ENCODE assay signal across 8 cellular contexts in the genomic region with DNA sequence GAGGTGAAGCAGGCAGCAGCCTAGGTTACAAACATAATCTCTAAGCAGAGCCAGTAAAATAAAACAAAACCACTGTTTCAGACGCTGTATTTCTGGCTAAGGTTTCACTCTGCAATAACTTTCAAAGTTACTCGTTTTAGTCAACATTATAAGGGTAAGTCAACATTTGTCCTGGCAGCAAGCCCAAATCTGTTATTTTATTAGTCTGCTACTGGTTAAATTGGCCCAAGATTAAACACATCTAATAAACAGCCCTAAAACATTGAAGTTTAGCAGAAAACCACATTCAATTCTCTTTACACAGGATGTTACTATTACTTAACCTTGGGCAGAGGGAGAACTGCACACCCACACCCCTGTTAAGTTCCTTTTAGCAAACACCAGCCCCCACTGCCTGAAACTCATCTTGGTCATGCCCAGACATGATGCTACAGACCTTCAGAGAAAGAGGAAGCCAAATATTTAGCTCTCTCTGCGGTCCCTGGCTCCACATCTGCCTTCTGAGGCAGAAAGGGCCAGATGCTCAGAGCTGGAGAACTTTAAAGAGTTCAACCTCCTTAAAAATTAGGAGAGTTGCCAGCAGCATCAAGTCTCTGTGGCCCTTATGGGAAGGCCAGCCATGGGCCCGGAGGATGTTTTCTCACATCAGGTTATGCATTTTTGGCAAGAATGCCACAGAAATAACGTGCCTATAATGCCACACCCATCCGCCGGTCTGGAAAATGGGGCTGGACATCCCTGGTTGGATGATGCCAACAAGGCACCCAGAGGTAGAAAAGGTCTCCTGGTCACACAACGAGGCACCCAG. TPM values are rescaled to one million over a fixed set of nuclear protein-coding genes. Genes with fewer than 3 reads are reported as not detected.
DNase-seq lines count a peak whose midpoint lies in the region; ATAC-seq, FAIRE-seq and TF ChIP-seq lines count a peak whose summit lies in the region.

No MANE protein-coding gene starts in this region.

- intact Hi-C loops in GM12878 (cut with micrococcal nuclease; ENCODE audit: unreplicated experiment) (loop anchor here (1.0 kb wide), 1 partner anchor 11 kb away; no protein-coding TSS in a partner anchor), left colon (cut with DNase I, micrococcal nuclease) (no loop called here)

- H3K9ac ChIP-seq in GM12878 (ENCODE audit: control insufficient read depth, insufficient read depth, low read length), result peak overlapping the region; percentile 58

- TF ChIP-seq POLR2A in GM12878 (IDR thresholded peaks at IDR 0.05; ENCODE audit: low read depth, low read length), result peak; percentile 45; the same call in 1 of the 2 replicates

- H3K4me1 ChIP-seq in GM12878 (ENCODE audit: control insufficient read depth, insufficient read depth, low read length), result peaks cover 67% of the 10 kb centered on the region

- 31% methylated on average over 8 of the region's 8 CpGs for whole genome bisulfite sequencing in GM12878 (ENCODE audit: insufficient coverage, insufficient replicate concordance, low lambda C conversion rate, missing lambda C conversion rate)

- peak; percentile 25; the same call in 1 of the 2 replicates for TF ChIP-seq RAD21 in GM12878 (IDR thresholded peaks at IDR 0.05; ENCODE audit: insufficient read depth, low read depth, low read length)

- no peaks in the 10 kb centered on the region for H3K27me3 ChIP-seq in GM12878 (replicated peaks in 1 of 2; ENCODE audit: control insufficient read depth in 2 of 2, insufficient read depth in 2 of 2, low read length in 1 of 2)

- H3K9me3 ChIP-seq in GM12878 (replicated peaks; ENCODE audit: control insufficient read depth, insufficient read depth, low read length), result no peaks in the 10 kb centered on the region

- H2AFZ ChIP-seq in GM12878 (ENCODE audit: control insufficient read depth, low read depth, low read length), result peak overlapping the region; percentile 52

- TF ChIP-seq CTCF in GM12878 (IDR thresholded peaks at IDR 0.05 in 2 of 3, conservative IDR thresholded peaks at IDR 0.05 in 1 of 3; ENCODE audit: control insufficient read depth in 2 of 3, extremely low read depth in 1 of 3, insufficient read depth in 1 of 3, low read depth in 3 of 3, low read length in 3 of 3), result no peak

- H3K79me2 ChIP-seq in GM12878 (ENCODE audit: control insufficient read depth, insufficient read depth, low read length), result peaks cover 54% of the 10 kb centered on the region

- in situ Hi-C loops in GM12878 (cut with MboI), result no loop called here

- DNase-seq in DMS 273 treated with DMSO at 0.1 percent for 48 hours (lab: John Stamatoyannopoulos, UW) (peak; percentile 89), T-helper 1 cell (peak; percentile 9 to 93 (median 48)), GM12878 (ENCODE audit: low read depth, low spot score) (peak; percentile 93), left colon (peak; percentile 55 to 66), epidermal melanocyte (ENCODE audit: insufficient read length, low spot score) (no peak)
- peak; percentile 92 for DNase-seq in Jurkat, Clone E6-1 (ENCODE audit: low read depth, low spot score)
- DNase-seq in stimulated activated CD4-positive, alpha-beta T cell treated with anti-CD3 and anti-CD28 coated beads, TNF-alpha, amount 100 ng/mL, for 48 hours (ENCODE audit: low read depth in 3 of 3), result peak; percentile 32 to 55 (median 53)

- H4K20me1 ChIP-seq in GM12878 (ENCODE audit: control insufficient read depth, insufficient read depth), result no peaks in the 10 kb centered on the region

- peak; percentile 94 for FAIRE-seq in GM12878 (lab: Jason Lieb, UNC)

- RAD21 ChIA-PET in GM12878 (lab: Charles Lee; ENCODE audit: unreplicated experiment), result interaction anchor here (0.9 to 15.5 kb wide), 6 partner anchors 14 to 134 kb away, joined by 3 to 245 read pairs (median 13); a partner anchor contains a TSS

- no TSS peak for BruUV-seq in GM12878 (replicated peaks; lab: Mats Ljungman, UMichigan)

- POLR2A ChIA-PET in GM12878 (lab: Charles Lee), result interaction anchor here (1.0 to 6.2 kb wide), 8 partner anchors 10 to 174 kb away, joined by 3 to 100 read pairs (median 8); a partner anchor contains a TSS

- peak; percentile 96 for ATAC-seq in GM21515 (IDR thresholded peaks at IDR 0.05; ENCODE audit: unreplicated experiment)
- ATAC-seq in GM12878, result peak; percentile 92
- peak; percentile 64 for ATAC-seq in left colon

- peak overlapping the region; percentile 94 for H3K27ac ChIP-seq in GM12878 (ENCODE audit: control insufficient read depth, insufficient read depth)

- CTCF ChIA-PET in GM12878 (lab: Yijun Ruan, JAX), result interaction anchor here (0.9 to 9.8 kb wide), 6 partner anchors 11 to 89 kb away, joined by 3 to 160 read pairs (median 4); a partner anchor contains a TSS

- H3K4me2 ChIP-seq in GM12878 (ENCODE audit: control insufficient read depth, insufficient read depth), result peak overlapping the region; percentile 81

- H3K36me3 ChIP-seq in GM12878 (ENCODE audit: control insufficient read depth in 2 of 2, insufficient read depth in 2 of 2, low read length in 1 of 2), result peaks cover 0 to 3% of the 10 kb centered on the region in 2 experiments; a peak in 2 of 4 replicates

- SMC1A ChIA-PET in GM12878 (lab: Charles Lee; ENCODE audit: uncharacterized antibody, unreplicated experiment), result interaction anchor here (0.7 to 15.2 kb wide), 11 partner anchors 9 to 205 kb away, joined by 3 to 383 read pairs (median 5); a partner anchor contains a TSS

- peak overlapping the region; percentile 11; the same call in 1 of the 2 replicates for H3K4me3 ChIP-seq in Jurkat, Clone E6-1 (ENCODE audit: low read length)
- peak overlapping the region; percentile 30; the same call in 1 of the 2 replicates for H3K4me3 ChIP-seq in GM12878

- peak; percentile 76 to 84 for TF ChIP-seq EP300 in GM12878 (IDR thresholded peaks at IDR 0.05; ENCODE audit: borderline replicate concordance in 1 of 2, control insufficient read depth in 1 of 2, low read depth in 2 of 2, low read length in 2 of 2)

TF ChIP-seq in GM12878, 131 proteins besides CTCF, POLR2A, EP300 and RAD21 (continues in another document):
- TF ChIP-seq, protein P1, sequence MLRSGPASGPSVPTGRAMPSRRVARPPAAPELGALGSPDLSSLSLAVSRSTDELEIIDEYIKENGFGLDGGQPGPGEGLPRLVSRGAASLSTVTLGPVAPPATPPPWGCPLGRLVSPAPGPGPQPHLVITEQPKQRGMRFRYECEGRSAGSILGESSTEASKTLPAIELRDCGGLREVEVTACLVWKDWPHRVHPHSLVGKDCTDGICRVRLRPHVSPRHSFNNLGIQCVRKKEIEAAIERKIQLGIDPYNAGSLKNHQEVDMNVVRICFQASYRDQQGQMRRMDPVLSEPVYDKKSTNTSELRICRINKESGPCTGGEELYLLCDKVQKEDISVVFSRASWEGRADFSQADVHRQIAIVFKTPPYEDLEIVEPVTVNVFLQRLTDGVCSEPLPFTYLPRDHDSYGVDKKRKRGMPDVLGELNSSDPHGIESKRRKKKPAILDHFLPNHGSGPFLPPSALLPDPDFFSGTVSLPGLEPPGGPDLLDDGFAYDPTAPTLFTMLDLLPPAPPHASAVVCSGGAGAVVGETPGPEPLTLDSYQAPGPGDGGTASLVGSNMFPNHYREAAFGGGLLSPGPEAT (IDR thresholded peaks at IDR 0.05; ENCODE audit: low read depth), result peak; percentile 68
- TF ChIP-seq ETV6 (conservative IDR thresholded peaks at IDR 0.05 in 1 of 2, IDR thresholded peaks at IDR 0.05 in 1 of 2; ENCODE audit: borderline replicate concordance in 1 of 2, low read depth in 1 of 2) (peak in 1 of 2 experiments; percentile 78; a peak in 2 of 4 replicates), EGR1 (IDR thresholded peaks at IDR 0.05; ENCODE audit: borderline replicate concordance in 1 of 2, low read depth in 2 of 2, low read length in 2 of 2) (peak in 1 of 2 experiments; percentile 55; a peak in 1 of 3 replicates), ZNF24 (IDR thresholded peaks at IDR 0.05) (no peak), NR2C2 (IDR thresholded peaks at IDR 0.05; ENCODE audit: borderline replicate concordance, control insufficient read depth, insufficient read length, low read depth) (no peak), ZSCAN29 (IDR thresholded peaks at IDR 0.05) (no peak), CREB1 (IDR thresholded peaks at IDR 0.05; ENCODE audit: low read depth) (peak; percentile 17; the same call in 1 of the 2 replicates), RUNX3 (IDR thresholded peaks at IDR 0.05; ENCODE audit: low read length) (peak; percentile 94), JUNB (IDR thresholded peaks at IDR 0.05) (peak; percentile 35), SRF (IDR thresholded peaks at IDR 0.05; ENCODE audit: low read depth in 2 of 2, low read length in 2 of 2) (0 out of 4 replicates have a peak, but pooled peaks of 1 of the 2 experiments have one; percentile 22), CHD2 (IDR thresholded peaks at IDR 0.05; ENCODE audit: borderline replicate concordance, low read depth, low read length) (peak; percentile 82; the same call in 1 of the 2 replicates)
- TF ChIP-seq, protein P2, sequence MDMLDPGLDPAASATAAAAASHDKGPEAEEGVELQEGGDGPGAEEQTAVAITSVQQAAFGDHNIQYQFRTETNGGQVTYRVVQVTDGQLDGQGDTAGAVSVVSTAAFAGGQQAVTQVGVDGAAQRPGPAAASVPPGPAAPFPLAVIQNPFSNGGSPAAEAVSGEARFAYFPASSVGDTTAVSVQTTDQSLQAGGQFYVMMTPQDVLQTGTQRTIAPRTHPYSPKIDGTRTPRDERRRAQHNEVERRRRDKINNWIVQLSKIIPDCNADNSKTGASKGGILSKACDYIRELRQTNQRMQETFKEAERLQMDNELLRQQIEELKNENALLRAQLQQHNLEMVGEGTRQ (IDR thresholded peaks at IDR 0.05; ENCODE audit: borderline replicate concordance, low read depth, low read length), result no peak

RNA-seq across cellular contexts. Expression of a gene that starts 17.9 kb away (rescaled TPM):
- 10.0 TPM for polyA plus RNA-seq in Jurkat, Clone E6-1 (2012; ENCODE audit: insufficient read depth, insufficient read length)
- total RNA-seq in GM12878 (2013; cell fraction: nucleolus; rRNA removed), result 48.9 and 50.4 TPM in 2 replicates
- total RNA-seq in GM12878 (2014; rRNA removed) (39.9 and 42.2 TPM in 2 replicates), GM12878 (2014; rRNA removed; fragmentation: Illumina TruSeq; extraction: Trizol) (59.3 and 61.0 TPM in 2 replicates), GM12878 (2021) (69.5 and 70.6 TPM in 2 replicates), left colon (10 to 100 TPM; 14.8 to 20.0 TPM)
- polyA plus RNA-seq in GM12878 (2011; ENCODE audit: low read depth), result 6.4 TPM
- polyA plus RNA-seq in GM12878 (2011; rRNA removed) (49.8 and 53.2 TPM in 2 replicates), GM12878 (2014; fragmentation: Illumina TruSeq; extraction: Trizol) (78.7 and 82.6 TPM in 2 replicates), GM12878 (2014; fragmentation: Nextera tagmentation; extraction: Ambion mirVana) (10 to 100 TPM; 21.8 to 31.1 TPM), GM12878 (2014; rRNA removed) (45.2 and 45.4 TPM in 2 replicates), GM12878 (2016; fragmentation: Nextera tagmentation; extraction: Ambion mirVana) (10 to 100 TPM; 68.9 to 74.5 TPM)
- 51.8 and 54.6 TPM in 2 replicates for polyA plus RNA-seq in GM12878 (2011; cell fraction: cytosol; rRNA removed)
- polyA plus RNA-seq in GM12878 (2011; cell fraction: nucleus; rRNA removed), result 34.9 and 46.0 TPM in 2 replicates
- polyA plus RNA-seq in GM12878 (2012), result 7.9 and 9.1 TPM in 2 replicates
- 70.3 and 91.3 TPM in 2 replicates for polyA minus RNA-seq in GM12878 (2011; rRNA and poly(A)+ RNA removed)
- 25.4 and 31.2 TPM in 2 replicates for polyA minus RNA-seq in GM12878 (2011; cell fraction: cytosol; rRNA and poly(A)+ RNA removed)
- 20.1 and 37.3 TPM in 2 replicates for polyA minus RNA-seq in GM12878 (2011; cell fraction: nucleus; rRNA and poly(A)+ RNA removed)
